8 cellular contexts compared by ENCODE assay signal in genomic region chr20:47273591-47274235, GRCh38.
DNase-seq lines count a peak whose midpoint lies in the region; ATAC-seq and TF ChIP-seq lines count a peak whose summit lies in the region.

No MANE protein-coding gene starts in this region.

- H3K36me3 Mint-ChIP-seq in nephron (ENCODE audit: low read depth): peaks cover 52% of the 10 kb centered on the region

- BruUV-seq in Panc1 (replicated peaks; lab: Mats Ljungman, UMichigan) (no TSS peak), A673 (replicated peaks; lab: Mats Ljungman, UMichigan) (no TSS peak)

- peaks cover 54% of the 10 kb centered on the region for H3K4me1 ChIP-seq in Panc1 (ENCODE audit: control insufficient read depth, insufficient read depth, low read length)
- H3K4me1 ChIP-seq in A673 (ENCODE audit: insufficient read depth, low read length, poor library complexity, severe bottlenecking): peaks cover 13% of the 10 kb centered on the region

- H3K4me1 Mint-ChIP-seq in nephron: peaks cover 43% of the 10 kb centered on the region

- no peak for ATAC-seq in Panc1
- no peak for ATAC-seq in GM21423 (IDR thresholded peaks at IDR 0.05; ENCODE audit: unreplicated experiment)
- no peak for ATAC-seq in GM21528 (IDR thresholded peaks at IDR 0.05; ENCODE audit: low FRiP score, unreplicated experiment)

- H3K27me3 ChIP-seq in AG04450 (ENCODE audit: control insufficient read depth, insufficient read depth, low read length) (no peaks in the 10 kb centered on the region), Panc1 (ENCODE audit: control insufficient read depth, insufficient read depth, low read length) (no peaks in the 10 kb centered on the region), A673 (replicated peaks; ENCODE audit: insufficient read depth, low read depth, low read length, poor library complexity) (no peaks in the 10 kb centered on the region)

- no peak for TF ChIP-seq CTCF in AG04450 (IDR thresholded peaks at IDR 0.05; ENCODE audit: low read depth, low read length)
- no peak for TF ChIP-seq CTCF in Panc1 (IDR thresholded peaks at IDR 0.05)
- TF ChIP-seq CTCF in nephron (IDR thresholded peaks at IDR 0.05; ENCODE audit: unreplicated experiment in 3 of 3): no peak
- TF ChIP-seq CTCF in A673 (conservative IDR thresholded peaks at IDR 0.05; ENCODE audit: low read depth, low read length): no peak

- POLR2A ChIA-PET in AG04450 (lab: Yijun Ruan, JAX): interaction anchor here (0.6 to 2.1 kb wide), 12 partner anchors 32 to 228 kb away, joined by 3 to 12 read pairs (median 4); partner anchors contain the start of genes NCOA3 and ZMYND8
- POLR2A ChIA-PET in Panc1 (lab: Charles Lee): interaction anchor here (0.5 to 1.0 kb wide), 5 partner anchors 44 to 110 kb away, joined by 3 to 5 read pairs (median 4); partner anchors contain the start of gene ZMYND8
- POLR2A ChIA-PET in A673 (lab: Charles Lee; ENCODE audit: low non-redundant PET): interaction anchor here (0.6 kb wide), 1 partner anchor 201 kb away, joined by 9 read pairs; no protein-coding TSS in a partner anchor

- H3K4me3 Mint-ChIP-seq in nephron: no peak overlapping the region

- no peaks in the 10 kb centered on the region for H3K9me3 Mint-ChIP-seq in nephron

- H3K4me3 ChIP-seq in AG04450 (ENCODE audit: low read depth, low read length) (no peak overlapping the region), Panc1 (ENCODE audit: low read depth in 2 of 2, low read length in 2 of 2) (no peak overlapping the region), A673 (ENCODE audit: low read depth, low read length, poor library complexity, severe bottlenecking) (no peak overlapping the region)

- DNase-seq in AG04450 (ENCODE audit: low read depth, low spot score) (no peak), Panc1 (ENCODE audit: low read depth, low spot score) (no peak), dermis blood vessel endothelial cell (peak; percentile 53), NCI-H82 (lab: John Stamatoyannopoulos, UW) (no peak), A673 (ENCODE audit: low spot score) (no peak)

- intact Hi-C loops in Panc1 (cut with micrococcal nuclease; ENCODE audit: unreplicated experiment): loop anchor here (10.0 kb wide), 2 partner anchors 61 to 231 kb away; partner anchors contain the start of gene NCOA3
- intact Hi-C loops in A673 (cut with micrococcal nuclease; ENCODE audit: unreplicated experiment): loop anchor here (1.0 to 5.0 kb wide), 2 partner anchors 111 to 344 kb away; no protein-coding TSS in a partner anchor

- peak overlapping the region in 2 of 3 experiments; percentile 3 to 91 for H3K27ac Mint-ChIP-seq in nephron

- no peaks in the 10 kb centered on the region for H3K27me3 Mint-ChIP-seq in nephron (ENCODE audit: low read depth)

- CTCF ChIA-PET in AG04450 (lab: Charles Lee): interaction anchor here (0.6 to 10.9 kb wide), 65 partner anchors 10 to 521 kb away, joined by 3 to 561 read pairs (median 5); partner anchors contain the start of genes NCOA3 and ZMYND8
- CTCF ChIA-PET in Panc1 (lab: Charles Lee): interaction anchor here (0.6 to 5.9 kb wide), 8 partner anchors 11 to 109 kb away, joined by 3 to 97 read pairs (median 4); partner anchors contain the start of gene ZMYND8
- CTCF ChIA-PET in A673 (lab: Charles Lee): interaction anchor here (0.9 to 6.7 kb wide), 3 partner anchors 110 to 347 kb away, joined by 4 to 87 read pairs (median 5); no protein-coding TSS in a partner anchor

- in situ Hi-C loops in Panc1 (cut with HindIII; ENCODE audit: low pct_unique_long_range_greater_than_20kb, low sequenced_read_pairs): no loop called here

- H3K36me3 ChIP-seq in Panc1 (ENCODE audit: control insufficient read depth, insufficient read depth, low read length) (peaks cover 4% of the 10 kb centered on the region; the same call in 1 of the 2 replicates), A673 (ENCODE audit: insufficient read depth, low read length, poor library complexity, severe bottlenecking) (peaks cover 11% of the 10 kb centered on the region)

- peaks cover 2% of the 10 kb centered on the region; the same call in 1 of the 2 replicates for H3K9me3 ChIP-seq in AG04450 (ENCODE audit: control insufficient read depth, insufficient read depth, low read length)
- H3K9me3 ChIP-seq in Panc1 (ENCODE audit: control insufficient read depth, insufficient read depth, low read depth, low read length): no peaks in the 10 kb centered on the region
- H3K9me3 ChIP-seq in A673 (ENCODE audit: low read depth, low read length, poor library complexity, severe bottlenecking): no peaks in the 10 kb centered on the region

- H3K27ac ChIP-seq in AG04450 (ENCODE audit: low read depth, low read length): peak overlapping the region; percentile 42
- H3K27ac ChIP-seq in Panc1 (ENCODE audit: low read length): peak overlapping the region; percentile 97
- H3K27ac ChIP-seq in A673 (ENCODE audit: low read depth, low read length, poor library complexity, severe bottlenecking): no peak overlapping the region
